In genomic region chr9:79796411-79796810, GRCh38 we compare ENCODE assay signal across 23 cellular contexts.
"Had no signal": no experiment of that assay in that cellular context is flagged by ENCODE, and none has a peak within 500 bp of the region (broad histone marks: within the 10 kb centered on the region; RNA-seq: fewer than 3 reads in every experiment).

No MANE protein-coding gene starts in this region.

- ATAC-seq: left colon; left lung; lower lobe of right lung; natural killer cell; right lobe of liver; stimulated activated naive B cell treated with anti-CD40 and anti-IgM and Interleukin-4, amounts not matched to agents 10 μg/mL and 1 μg/mL and 100 μg/mL, for 72 hours; upper lobe of right lung had no signal

- H3K27me3 ChIP-seq: left lung, ovary, right atrium auricular region, right lobe of liver, suprapubic skin, upper lobe of right lung had no signal

- H3K4me1 Mint-ChIP-seq: naive B cell had no signal

- H3K27me3 Mint-ChIP-seq: naive B cell; progenitor cell of endocrine pancreas; stimulated activated naive B cell treated with anti-CD40 and anti-IgM and Interleukin-4, amounts not matched to agents 10 μg/mL and 1 μg/mL and 100 μg/mL, for 72 hours; stimulated activated naive CD8-positive, alpha-beta T cell treated with anti-CD3 and anti-CD28 coated beads, Interleukin-15, Interleukin-2, amounts not matched to agents 100 ng/mL and 50 ng/mL, for 24 hours had no signal

- H3K4me3 ChIP-seq: left lung, lower lobe of right lung, ovary, right atrium auricular region, right lobe of liver, smooth muscle cell, suprapubic skin, thoracic aorta, tibial artery, upper lobe of right lung had no signal

- H3K4me3 Mint-ChIP-seq: mesothelial cell of epicardium; naive B cell; natural killer cell; stimulated activated naive B cell treated with anti-CD40 and anti-IgM and Interleukin-4, amounts not matched to agents 10 μg/mL and 1 μg/mL and 100 μg/mL, for 72 hours; stimulated activated naive CD8-positive, alpha-beta T cell treated with anti-CD3 and anti-CD28 coated beads, Interleukin-15, Interleukin-2, amounts not matched to agents 100 ng/mL and 50 ng/mL, for 24 hours had no signal

- H3K9me3 ChIP-seq: left lung, lower lobe of right lung, ovary, right atrium auricular region, right lobe of liver, suprapubic skin, thoracic aorta, tibial artery, upper lobe of right lung had no signal

- H3K9me3 Mint-ChIP-seq: mesothelial cell of epicardium; naive B cell; natural killer cell; stimulated activated naive B cell treated with anti-CD40 and anti-IgM and Interleukin-4, amounts not matched to agents 10 μg/mL and 1 μg/mL and 100 μg/mL, for 72 hours; stimulated activated naive CD8-positive, alpha-beta T cell treated with anti-CD3 and anti-CD28 coated beads, Interleukin-15, Interleukin-2, amounts not matched to agents 100 ng/mL and 50 ng/mL, for 24 hours had no signal

- DNase-seq: hippocampal formation; kidney; left colon; left lung; lower lobe of right lung; mesendoderm; naive B cell; natural killer cell; ovary; right lobe of liver; stimulated activated CD4-positive, alpha-beta T cell treated with anti-CD3 and anti-CD28 coated beads, Interleukin-1b, Interleukin-23, amount 100 ng/mL, for 48 hours; stimulated activated CD4-positive, alpha-beta T cell treated with anti-CD3 and anti-CD28 coated beads, Interleukin-4, amount 100 ng/mL, for 1 hour; stimulated activated naive B cell treated with anti-CD40 and anti-IgM and Interleukin-4, amounts not matched to agents 10 μg/mL and 1 μg/mL and 100 μg/mL, for 72 hours; tibial artery; trophoblast cell; upper lobe of right lung had no signal

- H3K27ac ChIP-seq: left lung, lower lobe of right lung, ovary, right atrium auricular region, right lobe of liver, suprapubic skin, thoracic aorta, tibial artery, upper lobe of right lung had no signal

- H3K36me3 ChIP-seq: left lung, lower lobe of right lung, ovary, right atrium auricular region, right lobe of liver, suprapubic skin, thoracic aorta, tibial artery, upper lobe of right lung had no signal

- H3K27ac Mint-ChIP-seq: mesothelial cell of epicardium; naive B cell; natural killer cell; progenitor cell of endocrine pancreas; stimulated activated naive B cell treated with anti-CD40 and anti-IgM and Interleukin-4, amounts not matched to agents 10 μg/mL and 1 μg/mL and 100 μg/mL, for 72 hours; stimulated activated naive CD8-positive, alpha-beta T cell treated with anti-CD3 and anti-CD28 coated beads, Interleukin-15, Interleukin-2, amounts not matched to agents 100 ng/mL and 50 ng/mL, for 24 hours had no signal

- H3K36me3 Mint-ChIP-seq: mesothelial cell of epicardium; naive B cell; natural killer cell; stimulated activated naive B cell treated with anti-CD40 and anti-IgM and Interleukin-4, amounts not matched to agents 10 μg/mL and 1 μg/mL and 100 μg/mL, for 72 hours had no signal

- H3K4me1 ChIP-seq: right lobe of liver, suprapubic skin, upper lobe of right lung had no signal
